ENCODE assay signal across 26 cellular contexts in the genomic region with DNA sequence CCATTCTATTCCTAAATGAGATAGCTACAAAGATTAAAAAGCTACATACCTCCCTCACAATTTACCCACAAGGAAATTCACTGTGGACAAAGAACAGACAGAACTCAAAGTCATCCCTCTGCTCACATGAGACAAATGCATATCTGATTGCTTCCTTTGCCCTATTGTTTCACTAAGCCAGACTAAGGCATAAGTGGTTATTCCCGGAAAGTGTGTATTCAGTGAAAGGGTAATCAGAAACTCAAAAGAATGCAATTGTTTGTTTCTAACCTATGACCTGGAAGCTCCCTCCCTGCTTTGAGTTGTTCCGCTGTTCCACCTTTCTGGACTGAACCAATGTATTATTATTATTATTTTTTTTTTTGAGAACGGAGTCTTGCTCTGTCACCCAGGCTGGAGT. TPM values are rescaled to one million over a fixed set of nuclear protein-coding genes. Genes with fewer than 3 reads are reported as not detected.
"Had no signal": no experiment of that assay in that cellular context is flagged by ENCODE, and none has a peak within 500 bp of the region (broad histone marks: within the 10 kb centered on the region; RNA-seq: fewer than 3 reads in every experiment).

No MANE protein-coding gene starts in this region.

RNA-seq across cellular contexts. Expression of a gene that starts 10.9 kb away (rescaled TPM):
- total RNA-seq: kidney; left colon; left lung; liver; lower lobe of right lung; mesenteric fat pad; mucosa of descending colon; myocyte; natural killer cell treated with Interleukin-12 subunit alpha and Interleukin-12 subunit beta and Interleukin-15 and Interleukin-18, amount 100 ng/mL, for 72 hours; omental fat pad; ovary; progenitor cell of endocrine pancreas; pulmonary artery endothelial cell; renal cortical epithelial cell; right atrium auricular region; right lobe of liver; skeletal muscle tissue; smooth muscle cell; temporal lobe; tibial nerve; ureter had no signal
- polyA plus RNA-seq: immature natural killer cell; liver; naive thymus-derived CD4-positive, alpha-beta T cell; neural cell; ovary; smooth muscle cell had no signal

RNA-seq across cellular contexts. Expression of a gene that starts 32.1 kb away (rescaled TPM):
- total RNA-seq: kidney; left colon; left lung; liver; lower lobe of right lung; mesenteric fat pad; mucosa of descending colon; myocyte; naive thymus-derived CD4-positive, alpha-beta T cell; natural killer cell treated with Interleukin-12 subunit alpha and Interleukin-12 subunit beta and Interleukin-15 and Interleukin-18, amount 100 ng/mL, for 72 hours; omental fat pad; ovary; progenitor cell of endocrine pancreas; pulmonary artery endothelial cell; renal cortical epithelial cell; right atrium auricular region; right lobe of liver; skeletal muscle tissue; smooth muscle cell; temporal lobe; tibial nerve; ureter; uterus had no signal
- polyA plus RNA-seq: immature natural killer cell; liver; naive thymus-derived CD4-positive, alpha-beta T cell; neural cell; ovary; smooth muscle cell; thymus had no signal
